ENCODE assay signal across 1 cellular context in the genomic region with DNA sequence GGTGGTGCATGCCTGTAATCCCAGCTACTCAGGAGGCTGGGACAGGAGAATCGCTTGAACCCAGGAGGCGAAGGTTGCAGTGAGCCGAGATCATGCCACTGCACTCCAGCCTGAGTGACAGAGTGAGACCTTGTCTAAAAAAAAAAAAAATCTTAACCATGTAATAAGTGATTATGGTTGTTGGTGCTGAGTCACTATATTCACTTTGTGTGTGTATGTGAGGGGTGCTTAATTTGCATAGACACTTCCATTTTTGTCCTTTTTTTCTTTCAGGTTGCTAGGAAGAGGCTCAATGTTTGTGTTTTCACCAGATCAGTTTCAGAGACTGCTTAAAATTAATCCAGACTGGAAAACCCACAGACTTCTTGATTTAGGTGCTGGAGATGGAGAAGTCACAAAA.
TF ChIP-seq lines count a peak whose summit lies in the region.

No MANE protein-coding gene starts in this region.

TF ChIP-seq in GM12878, 131 proteins besides CTCF, POLR2A, EP300 and RAD21:
- TF ChIP-seq, protein P1, sequence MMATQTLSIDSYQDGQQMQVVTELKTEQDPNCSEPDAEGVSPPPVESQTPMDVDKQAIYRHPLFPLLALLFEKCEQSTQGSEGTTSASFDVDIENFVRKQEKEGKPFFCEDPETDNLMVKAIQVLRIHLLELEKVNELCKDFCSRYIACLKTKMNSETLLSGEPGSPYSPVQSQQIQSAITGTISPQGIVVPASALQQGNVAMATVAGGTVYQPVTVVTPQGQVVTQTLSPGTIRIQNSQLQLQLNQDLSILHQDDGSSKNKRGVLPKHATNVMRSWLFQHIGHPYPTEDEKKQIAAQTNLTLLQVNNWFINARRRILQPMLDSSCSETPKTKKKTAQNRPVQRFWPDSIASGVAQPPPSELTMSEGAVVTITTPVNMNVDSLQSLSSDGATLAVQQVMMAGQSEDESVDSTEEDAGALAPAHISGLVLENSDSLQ (IDR thresholded peaks at IDR 0.05) = peak; percentile 86
- TF ChIP-seq BACH1 (IDR thresholded peaks at IDR 0.05; ENCODE audit: borderline replicate concordance) = peak; percentile 45; the same call in 1 of the 2 replicates
